Comparison of ENCODE assay signal across 24 cellular contexts in the genomic region with DNA sequence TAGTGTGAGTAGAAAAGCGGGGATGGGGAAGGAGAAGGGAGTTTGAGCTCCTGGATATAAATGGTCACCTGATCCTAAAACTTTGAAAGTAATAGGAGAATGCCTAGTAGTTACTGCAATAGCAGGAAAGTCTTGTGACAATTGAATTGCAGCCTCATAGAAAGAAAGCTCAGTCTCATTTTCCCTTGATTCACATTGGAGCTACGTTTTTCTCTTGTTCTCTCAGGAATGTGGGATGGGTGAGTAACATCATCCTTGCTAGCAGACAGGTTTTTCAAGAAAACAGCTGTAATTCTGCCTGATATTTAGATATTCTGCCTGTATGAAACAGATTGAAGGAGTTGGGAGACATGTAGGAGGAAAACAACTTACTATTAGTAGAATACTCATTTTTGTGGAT. TPM values are rescaled to one million over a fixed set of nuclear protein-coding genes. Genes with fewer than 3 reads are reported as not detected.
DNase-seq lines count a peak whose midpoint lies in the region; ATAC-seq, FAIRE-seq and TF ChIP-seq lines count a peak whose summit lies in the region.
"Had no signal": no experiment of that assay in that cellular context is flagged by ENCODE, and none has a peak within 500 bp of the region (broad histone marks: within the 10 kb centered on the region; RNA-seq: fewer than 3 reads in every experiment).

No MANE protein-coding gene starts in this region.

- no peak overlapping the region for H2AK5ac ChIP-seq in IMR-90 (ENCODE audit: low read depth, low read length)

- H2AFZ ChIP-seq in IMR-90 (replicated peaks; ENCODE audit: low read length, poor library complexity): no peak overlapping the region

- H3K9me1 ChIP-seq in IMR-90 (ENCODE audit: insufficient read depth, low read length): peaks cover 27% of the 10 kb centered on the region

- peaks cover 3 to 89% (median 22%) of the 10 kb centered on the region in 3 donors for H3K36me3 Mint-ChIP-seq in CD8-positive, alpha-beta memory T cell
- peaks cover 62% of the 10 kb centered on the region for H3K36me3 Mint-ChIP-seq in nephron progenitor cell (ENCODE audit: low read depth)
- H3K36me3 Mint-ChIP-seq in natural killer cell: peaks cover 10% of the 10 kb centered on the region

- no peak overlapping the region for H4K8ac ChIP-seq in IMR-90 (ENCODE audit: low read depth in 2 of 2, low read length in 2 of 2)

- H2BK5ac ChIP-seq in IMR-90 (ENCODE audit: low read depth, low read length, poor library complexity, severe bottlenecking): no peak overlapping the region

- ATAC-seq in IMR-90 (ENCODE audit: low read depth): no peak
- ATAC-seq in natural killer cell: no peak
- ATAC-seq: Right ventricle myocardium inferior had no signal

- no peaks in the 10 kb centered on the region for H3K27me3 ChIP-seq in CD8-positive, alpha-beta memory T cell (ENCODE audit: insufficient read depth, low read length, poor library complexity, severe bottlenecking)
- no peaks in the 10 kb centered on the region for H3K27me3 ChIP-seq in IMR-90 (ENCODE audit: control insufficient read depth, insufficient read depth, low read length)
- no peaks in the 10 kb centered on the region for H3K27me3 ChIP-seq in bronchial epithelial cell (ENCODE audit: control insufficient read depth, insufficient read depth, low read length)
- H3K27me3 ChIP-seq: MG63, spleen, stomach, upper lobe of left lung had no signal

- H3K27ac Mint-ChIP-seq in CD8-positive, alpha-beta memory T cell: peak overlapping the region in 6 of 8 donors; percentile 14 to 64 (median 57)
- H3K27ac Mint-ChIP-seq in nephron progenitor cell: peak overlapping the region; percentile 57
- H3K27ac Mint-ChIP-seq in natural killer cell: peak overlapping the region in 1 of 2 donors; percentile 19
- H3K27ac Mint-ChIP-seq: B cell had no signal

- WGBS in IMR-90 (ENCODE audit: extremely low coverage in 2 of 2, insufficient read length in 1 of 2), 2 experiments: 100% methylated on average over 1 of the region's 2 CpGs

- no TSS peak for BruUV-seq in IMR-90 (replicated peaks; lab: Mats Ljungman, UMichigan)

- H4K91ac ChIP-seq in IMR-90 (ENCODE audit: insufficient read depth, low read depth, low read length): no peak overlapping the region

- H2BK15ac ChIP-seq in IMR-90 (ENCODE audit: low read depth, low read length): no peak overlapping the region

- no peak overlapping the region for H3K4me3 ChIP-seq in CD8-positive, alpha-beta memory T cell (ENCODE audit: low read length)
- H3K4me3 ChIP-seq in IMR-90 (ENCODE audit: insufficient read depth, low read depth, low read length) (no peak overlapping the region), bronchial epithelial cell (ENCODE audit: low read depth, low read length) (no peak overlapping the region)
- H3K4me3 ChIP-seq: MG63, spleen, stomach, upper lobe of left lung had no signal

- peaks cover 69% of the 10 kb centered on the region for H3K36me3 ChIP-seq in CD8-positive, alpha-beta memory T cell (ENCODE audit: insufficient read depth, low read length)
- H3K36me3 ChIP-seq in IMR-90 (ENCODE audit: control insufficient read depth, insufficient read depth, low read length): peaks cover 48% of the 10 kb centered on the region
- peaks cover 29% of the 10 kb centered on the region for H3K36me3 ChIP-seq in bronchial epithelial cell (ENCODE audit: control insufficient read depth, insufficient read depth, low read length)

- no peak overlapping the region for H3K4me2 ChIP-seq in IMR-90 (ENCODE audit: low read depth, low read length)

- TF ChIP-seq CTCF in IMR-90 (conservative IDR thresholded peaks at IDR 0.05; ENCODE audit: low read depth, low read length): no peak
- no peak for TF ChIP-seq CTCF in bronchial epithelial cell (IDR thresholded peaks at IDR 0.05; ENCODE audit: insufficient read depth, low read length, severe bottlenecking)
- TF ChIP-seq CTCF in nephron progenitor cell (IDR thresholded peaks at IDR 0.05): no peak
- TF ChIP-seq CTCF in natural killer cell (IDR thresholded peaks at IDR 0.05): no peak

- no peaks in the 10 kb centered on the region for H3K9me3 Mint-ChIP-seq in CD8-positive, alpha-beta memory T cell
- H3K9me3 Mint-ChIP-seq in nephron progenitor cell (no peaks in the 10 kb centered on the region), natural killer cell (no peaks in the 10 kb centered on the region)
- H3K9me3 Mint-ChIP-seq: neural crest cell had no signal

- no peak overlapping the region for H3K56ac ChIP-seq in IMR-90 (ENCODE audit: extremely low read depth, insufficient read depth, low read length)

- H2BK120ac ChIP-seq in IMR-90 (ENCODE audit: low read depth, low read length): no peak overlapping the region

- no peak overlapping the region for H3K14ac ChIP-seq in IMR-90 (replicated peaks; ENCODE audit: low read depth, low read length)

- H3K79me1 ChIP-seq in IMR-90 (ENCODE audit: low read depth in 1 of 2, low read length in 2 of 2): peaks cover 32 to 81% of the 10 kb centered on the region in 2 experiments

- in situ Hi-C loops in IMR-90 (cut with MboI; ENCODE audit: low sequenced_read_pairs): no loop called here

- no peaks in the 10 kb centered on the region for H3K4me1 ChIP-seq in CD8-positive, alpha-beta memory T cell (ENCODE audit: insufficient read depth, low read length)
- peaks cover 19% of the 10 kb centered on the region for H3K4me1 ChIP-seq in IMR-90 (ENCODE audit: control insufficient read depth, insufficient read depth, low read length)

- H3K9ac ChIP-seq in IMR-90 (ENCODE audit: low read depth, low read length): no peak overlapping the region

- H3K18ac ChIP-seq in IMR-90 (ENCODE audit: low read depth, low read length): no peak overlapping the region

- FAIRE-seq in bronchial epithelial cell (lab: Jason Lieb, UNC) (no peak), H54 (lab: Jason Lieb, UNC) (no peak)
- FAIRE-seq: GM18507 had no signal

- H3K27ac ChIP-seq in CD8-positive, alpha-beta memory T cell (ENCODE audit: low read depth, low read length): no peak overlapping the region
- H3K27ac ChIP-seq in IMR-90 (ENCODE audit: insufficient read depth, low read length): no peak overlapping the region
- H3K27ac ChIP-seq: spleen, stomach, upper lobe of left lung had no signal

- TF ChIP-seq RAD21 in IMR-90 (IDR thresholded peaks at IDR 0.05; ENCODE audit: low read length): no peak

- CTCF ChIA-PET in CD8-positive, alpha-beta memory T cell (lab: Charles Lee): no interaction called here
- CTCF ChIA-PET in IMR-90 (lab: Yijun Ruan, JAX): no interaction called here

- peaks cover 49% of the 10 kb centered on the region for H4K20me1 ChIP-seq in IMR-90 (ENCODE audit: insufficient read depth, low read length)

- no peak for DNase-seq in CD8-positive, alpha-beta memory T cell
- DNase-seq in IMR-90: peak; percentile 49
- peak; percentile 39 for DNase-seq in bronchial epithelial cell (ENCODE audit: low read depth)
- no peak for DNase-seq in nephron progenitor cell
- no peak for DNase-seq in natural killer cell
- DNase-seq in H54 (ENCODE audit: insufficient read length, low spot score): no peak
- DNase-seq in AML-193 (lab: John Stamatoyannopoulos, UW): no peak
- DNase-seq: activated CD4-positive, alpha-beta T cell treated with anti-CD3 and anti-CD28 coated beads for 48 hours; activated effector memory CD4-positive, alpha-beta T cell treated with anti-CD3 and anti-CD28 coated beads, Interleukin-2, amount 50 U/mL, for 16 hours; anterior cingulate cortex; effector memory CD4-positive, alpha-beta T cell; glutamatergic neuron; MG63; midbrain; NCI-H1436; NCI-H2171 treated with DMSO at 0.1 percent for 48 hours; NCI-H526; spleen; stomach; upper lobe of left lung had no signal

- H2BK20ac ChIP-seq in IMR-90 (ENCODE audit: low read depth, low read length): no peak overlapping the region

- dilution Hi-C loops in IMR-90 (cut with HindIII; ENCODE audit: low sequenced_read_pairs, unreplicated experiment): no loop called here

- no peaks in the 10 kb centered on the region for H3K27me3 Mint-ChIP-seq in CD8-positive, alpha-beta memory T cell
- H3K27me3 Mint-ChIP-seq in nephron progenitor cell (ENCODE audit: low read depth, poor library complexity) (no peaks in the 10 kb centered on the region), natural killer cell (ENCODE audit: low read depth in 2 of 2) (no peaks in the 10 kb centered on the region)
- H3K27me3 Mint-ChIP-seq: B cell had no signal

- intact Hi-C loops in IMR-90 (cut with micrococcal nuclease): no loop called here
- intact Hi-C loops in natural killer cell (cut with micrococcal nuclease): no loop called here

- no peak overlapping the region for H3K4ac ChIP-seq in IMR-90 (ENCODE audit: low read depth, low read length)

- H3K23ac ChIP-seq in IMR-90 (ENCODE audit: low read depth, low read length): no peak overlapping the region

- no peak overlapping the region for H4K5ac ChIP-seq in IMR-90 (ENCODE audit: low read depth, low read length)

- H3K4me3 Mint-ChIP-seq in CD8-positive, alpha-beta memory T cell: no peak overlapping the region
- H3K4me3 Mint-ChIP-seq in nephron progenitor cell (no peak overlapping the region), natural killer cell (no peak overlapping the region)
- H3K4me3 Mint-ChIP-seq: B cell, neural crest cell had no signal

- no peak overlapping the region for H2AK9ac ChIP-seq in IMR-90 (replicated peaks; ENCODE audit: low read depth, low read length, poor library complexity)

- H3K4me1 Mint-ChIP-seq in CD8-positive, alpha-beta memory T cell: peaks cover 16 to 43% (median 17%) of the 10 kb centered on the region in 3 donors
- no peaks in the 10 kb centered on the region for H3K4me1 Mint-ChIP-seq in nephron progenitor cell
- H3K4me1 Mint-ChIP-seq in natural killer cell: peaks cover 9 to 17% of the 10 kb centered on the region in 2 donors
- H3K4me1 Mint-ChIP-seq: B cell, neural crest cell had no signal

- H3K9me3 ChIP-seq in CD8-positive, alpha-beta memory T cell (ENCODE audit: low read length): no peaks in the 10 kb centered on the region
- no peaks in the 10 kb centered on the region for H3K9me3 ChIP-seq in IMR-90 (ENCODE audit: control insufficient read depth, insufficient read depth, low read length)
- H3K9me3 ChIP-seq: MG63, spleen, stomach, upper lobe of left lung had no signal

- TF ChIP-seq POLR2A in IMR-90 (IDR thresholded peaks at IDR 0.05; ENCODE audit: low read depth, low read length) (no peak), H54 (IDR thresholded peaks at IDR 0.05; ENCODE audit: low read depth, low read length) (no peak)

- POLR2A ChIA-PET in CD8-positive, alpha-beta memory T cell (lab: Charles Lee): no interaction called here
- POLR2A ChIA-PET in IMR-90 (lab: Charles Lee; ENCODE audit: unreplicated experiment): no interaction called here

RNA-seq across cellular contexts. Expression of gene SF3B3, which starts 25.3 kb away (rescaled TPM):
- 100 to 1,000 TPM; 605 to 642 TPM for total RNA-seq in CD8-positive, alpha-beta memory T cell
- 134 TPM for polyA plus RNA-seq in CD8-positive, alpha-beta memory T cell
- 97.9 and 112 TPM in 2 replicates for total RNA-seq in IMR-90 (2012; rRNA removed)
- polyA plus RNA-seq in IMR-90 (2012; rRNA removed): 123 and 134 TPM in 2 replicates
- 57.4 and 93.9 TPM in 2 replicates for polyA plus RNA-seq in IMR-90 (2012; cell fraction: cytosol; rRNA removed)
- polyA plus RNA-seq in IMR-90 (2012; cell fraction: nucleus; rRNA removed; ENCODE audit: low replicate concordance): 86.5 and 136 TPM in 2 replicates
- total RNA-seq in bronchial epithelial cell: 58.1 and 80.6 TPM in 2 replicates
- 100 to 1,000 TPM; 164 to 220 (median 173) TPM for total RNA-seq in natural killer cell

RNA-seq across cellular contexts. Expression of gene COG4, which starts 25.6 kb away (rescaled TPM):
- 10 to 100 TPM; 50.7 to 51.9 TPM for total RNA-seq in CD8-positive, alpha-beta memory T cell
- polyA plus RNA-seq in CD8-positive, alpha-beta memory T cell: 48.9 TPM
- total RNA-seq in IMR-90 (2012; rRNA removed): 85.0 and 96.1 TPM in 2 replicates
- 47.5 and 49.7 TPM in 2 replicates for polyA plus RNA-seq in IMR-90 (2012; rRNA removed)
- polyA plus RNA-seq in IMR-90 (2012; cell fraction: cytosol; rRNA removed): 71.3 and 112 TPM in 2 replicates
- 77.5 and 117 TPM in 2 replicates for polyA plus RNA-seq in IMR-90 (2012; cell fraction: nucleus; rRNA removed; ENCODE audit: low replicate concordance)
- total RNA-seq in bronchial epithelial cell: 45.3 and 46.7 TPM in 2 replicates
- 10 to 100 TPM; 29.5 to 44.4 (median 31.6) TPM for total RNA-seq in natural killer cell

Comparison
In these comparisons a context has a peak if more than half of its experiments do, and no peak if none do; other contexts are left out.
1. DNase-seq: peak in IMR-90 (single experiment) and bronchial epithelial cell (single experiment); none in CD8-positive, alpha-beta memory T cell (0 of 5), nephron progenitor cell (single experiment), natural killer cell (single experiment), H54 (single experiment) and AML-193 (0 of 2).